17 cellular contexts compared by ENCODE assay signal in genomic region chr16:62711797-62712196, GRCh38.
"Had no signal": no experiment of that assay in that cellular context is flagged by ENCODE, and none has a peak within 500 bp of the region (broad histone marks: within the 10 kb centered on the region; RNA-seq: fewer than 3 reads in every experiment).

No MANE protein-coding gene starts in this region.

- H3K4me3 Mint-ChIP-seq: activated naive CD4-positive, alpha-beta T cell treated with anti-CD3 and anti-CD28 coated beads, Interleukin-2, amount 10 ng/mL, durations not matched to agents 7 days and 5 days; stimulated activated effector memory CD8-positive, alpha-beta T cell treated with anti-CD3 and anti-CD28 coated beads, Interleukin-12 subunit alpha, Interleukin-12 subunit beta, amount 100 ng/mL, for 72 hours had no signal

- H3K4me1 ChIP-seq: gastrocnemius medialis, heart left ventricle, pancreas had no signal

- H3K27ac Mint-ChIP-seq: activated naive CD4-positive, alpha-beta T cell treated with anti-CD3 and anti-CD28 coated beads, Interleukin-2, amount 10 ng/mL, durations not matched to agents 7 days and 5 days; activated T-helper 2 cell treated with anti-CD3 and anti-CD28 coated beads, Interferon-gamma antibody, Interleukin-2, Interleukin-4, amounts not matched to agents 10 μg/mL and 5 μg/mL and 100 μg/mL, durations not matched to agents 14 hours and 24 hours and 36 hours; stimulated activated effector memory CD8-positive, alpha-beta T cell treated with anti-CD3 and anti-CD28 coated beads, Interleukin-12 subunit alpha, Interleukin-12 subunit beta, amount 100 ng/mL, for 72 hours had no signal

- H3K36me3 Mint-ChIP-seq: activated naive CD4-positive, alpha-beta T cell treated with anti-CD3 and anti-CD28 coated beads, Interleukin-2, amount 10 ng/mL, durations not matched to agents 7 days and 5 days; stimulated activated effector memory CD8-positive, alpha-beta T cell treated with anti-CD3 and anti-CD28 coated beads, Interleukin-12 subunit alpha, Interleukin-12 subunit beta, amount 100 ng/mL, for 72 hours had no signal

- H3K27ac ChIP-seq: cardiac muscle cell, dorsolateral prefrontal cortex, gastrocnemius medialis, heart left ventricle, pancreas, thoracic aorta, VCaP had no signal

- H3K4me3 ChIP-seq: cardiac muscle cell, dorsolateral prefrontal cortex, gastrocnemius medialis, heart left ventricle, pancreas, thoracic aorta had no signal

- H3K36me3 ChIP-seq: cardiac muscle cell, gastrocnemius medialis, heart left ventricle, pancreas, thoracic aorta had no signal

- ATAC-seq: gastrocnemius medialis; heart left ventricle; left lobe of liver; pancreas; stimulated activated effector memory CD8-positive, alpha-beta T cell treated with anti-CD3 and anti-CD28 coated beads, Interleukin-12 subunit alpha, Interleukin-12 subunit beta, amount 100 ng/mL, for 72 hours had no signal

- H3K27me3 ChIP-seq: cardiac muscle cell, dorsolateral prefrontal cortex, gastrocnemius medialis, heart left ventricle, pancreas had no signal

- H3K27me3 Mint-ChIP-seq: activated naive CD4-positive, alpha-beta T cell treated with anti-CD3 and anti-CD28 coated beads, Interleukin-2, amount 10 ng/mL, durations not matched to agents 7 days and 5 days had no signal

- H3K9me3 ChIP-seq: gastrocnemius medialis, heart left ventricle, pancreas, thoracic aorta had no signal

- DNase-seq: activated CD4-positive, alpha-beta T cell treated with anti-CD3 and anti-CD28 coated beads, Interleukin-2, amount 50 U/mL, for 48 hours; activated naive CD4-positive, alpha-beta T cell treated with anti-CD3 and anti-CD28 coated beads, Interleukin-2, amount 10 ng/mL, durations not matched to agents 7 days and 5 days; dorsolateral prefrontal cortex; erythroblast; gastrocnemius medialis; heart left ventricle; pancreas; stimulated activated CD4-positive, alpha-beta T cell treated with anti-CD3 and anti-CD28 coated beads, Interleukin-2, amount 100 ng/mL, for 24 hours; T1000 had no signal

- FAIRE-seq: astrocyte, keratinocyte, pancreas had no signal

- H3K4me1 Mint-ChIP-seq: activated naive CD4-positive, alpha-beta T cell treated with anti-CD3 and anti-CD28 coated beads, Interleukin-2, amount 10 ng/mL, durations not matched to agents 7 days and 5 days; stimulated activated effector memory CD8-positive, alpha-beta T cell treated with anti-CD3 and anti-CD28 coated beads, Interleukin-12 subunit alpha, Interleukin-12 subunit beta, amount 100 ng/mL, for 72 hours had no signal
